Comparison of ENCODE assay signal across 9 cellular contexts in genomic region chr2:96359310-96359709, GRCh38. TPM values are rescaled to one million over a fixed set of nuclear protein-coding genes. Genes with fewer than 3 reads are reported as not detected.
A peak's percentile ranks its signal among the peaks of the same experiment; 100 is the strongest.
DNase-seq lines count a peak whose midpoint lies in the region; ATAC-seq and TF ChIP-seq lines count a peak whose summit lies in the region.
"Had no signal": no experiment of that assay in that cellular context is flagged by ENCODE, and none has a peak within 500 bp of the region (broad histone marks: within the 10 kb centered on the region; RNA-seq: fewer than 3 reads in every experiment).

No MANE protein-coding gene starts in this region.

- no peak overlapping the region for H3T11ph ChIP-seq in H9 (ENCODE audit: low read length)

- intact Hi-C loops in psoas muscle (cut with DNase I) = loop anchor here in 1 of 2 donors (2.0 kb wide), 1 partner anchor 149 kb away; no protein-coding TSS in a partner anchor

- CTCF ChIA-PET in SK-N-SH (lab: Yijun Ruan, JAX) = interaction anchor here (1.4 to 1.6 kb wide), 2 partner anchors 23 to 38 kb away, joined by 5 read pairs; no protein-coding TSS in a partner anchor

- no peaks in the 10 kb centered on the region for H3F3A ChIP-seq in SK-N-SH (replicated peaks; ENCODE audit: insufficient read depth)

- no peaks in the 10 kb centered on the region for H3K27me3 ChIP-seq in H9 (ENCODE audit: insufficient read depth, low read length)
- H3K27me3 ChIP-seq in SK-N-SH (ENCODE audit: insufficient read depth) = no peaks in the 10 kb centered on the region
- no peaks in the 10 kb centered on the region for H3K27me3 ChIP-seq in psoas muscle (ENCODE audit: insufficient read depth in 3 of 3, low read length in 2 of 3)

- H3K27ac ChIP-seq in H9 (ENCODE audit: insufficient read length, low read depth, low read length) (no peak overlapping the region), SK-N-SH (ENCODE audit: low read depth in 2 of 2, low read length in 1 of 2) (no peak overlapping the region), caudate nucleus (ENCODE audit: low read depth, low read length) (no peak overlapping the region), psoas muscle (no peak overlapping the region)
- H3K27ac ChIP-seq: thoracic aorta had no signal

- H4K91ac ChIP-seq in H9 (ENCODE audit: insufficient read length, low read depth, low read length) = no peak overlapping the region

- WGBS in H9 (ENCODE audit: extremely low coverage, insufficient read length, low lambda C conversion rate) = no CpG with 5 or more reads among the region's 2 CpGs
- WGBS in SK-N-SH (ENCODE audit: low lambda C conversion rate) = 93% methylated on average over 2 of the region's 2 CpGs
- 45 to 60% (median 57%) methylated on average over 2 of the region's 2 CpGs for WGBS in psoas muscle, 3 donors

- H2BK12ac ChIP-seq in H9 (ENCODE audit: insufficient read length, low read depth, low read length) = no peak overlapping the region

- TF ChIP-seq RAD21 in SK-N-SH (IDR thresholded peaks at IDR 0.05; ENCODE audit: low read length) = peak; percentile 34; the same call in 1 of the 2 replicates

- H3K56ac ChIP-seq in H9 (ENCODE audit: insufficient read length, low read depth, low read length) = no peak overlapping the region

- H3K4me2 ChIP-seq in H9 (ENCODE audit: insufficient read depth, insufficient read length, low read length) (no peak overlapping the region), SK-N-SH (no peak overlapping the region)

- no peak overlapping the region for H2BK20ac ChIP-seq in H9 (ENCODE audit: low read depth, low read length, poor library complexity, severe bottlenecking)

- POLR2A ChIA-PET in SK-N-SH (lab: Yijun Ruan, JAX) = no interaction called here

- H3K36me3 Mint-ChIP-seq in H9 (ENCODE audit: insufficient read depth in 1 of 3, low read depth in 3 of 3) = peaks cover 36 to 85% (median 79%) of the 10 kb centered on the region in 3 experiments; a peak in 6 of 7 replicates

- DNase-seq in H9 = no peak
- peak; percentile 39 for DNase-seq in SK-N-SH
- peak in 53 of 61 donors; percentile 5 to 82 (median 44) for DNase-seq in caudate nucleus (lab: John Stamatoyannopoulos, UW)
- peak in 1 of 2 donors; percentile 25 for DNase-seq in psoas muscle
- no peak for DNase-seq in NOMO-1 treated with dmso at 0.1 percent for 144 hours (lab: John Stamatoyannopoulos, UW; ENCODE audit: unreplicated experiment)
- DNase-seq: mesendoderm had no signal

- H3K4me3 ChIP-seq in SK-N-SH (ENCODE audit: low read depth in 2 of 2, low read length in 1 of 2) (no peak overlapping the region), psoas muscle (no peak overlapping the region)
- H3K4me3 ChIP-seq: thoracic aorta had no signal

- no peaks in the 10 kb centered on the region for H3K9me2 ChIP-seq in SK-N-SH

- no peaks in the 10 kb centered on the region for H3K9me3 Mint-ChIP-seq in H9

- no peak overlapping the region for H3K14ac ChIP-seq in H9 (ENCODE audit: insufficient read depth, low read length)

- ATAC-seq in psoas muscle (peak in 2 of 4 donors; percentile 56 to 64), HG03457 (IDR thresholded peaks at IDR 0.05; ENCODE audit: unreplicated experiment) (no peak), GM19324 (IDR thresholded peaks at IDR 0.05; ENCODE audit: low FRiP score, unreplicated experiment) (no peak)

- H3K4me1 ChIP-seq in H9 (ENCODE audit: insufficient read depth, low read length) (no peaks in the 10 kb centered on the region), SK-N-SH (ENCODE audit: control insufficient read depth in 1 of 2, insufficient read depth in 2 of 2, low read depth in 1 of 2, low read length in 1 of 2) (0 out of 4 replicates have a peak, but pooled peaks cover 0 to 2% of the 10 kb centered on the region in 2 experiments), psoas muscle (no peaks in the 10 kb centered on the region)

- no peaks in the 10 kb centered on the region for H3K4me1 Mint-ChIP-seq in H9

- no peak overlapping the region for H2AFZ ChIP-seq in H9 (ENCODE audit: low read length)
- no peak overlapping the region for H2AFZ ChIP-seq in SK-N-SH (ENCODE audit: low read depth)

- no peak overlapping the region for H2BK120ac ChIP-seq in H9 (ENCODE audit: low read depth, low read length, poor library complexity, severe bottlenecking)

- H3K9me3 ChIP-seq in H9 (ENCODE audit: control insufficient read depth, low read depth, low read length) (no peaks in the 10 kb centered on the region), SK-N-SH (no peaks in the 10 kb centered on the region), psoas muscle (no peaks in the 10 kb centered on the region)
- H3K9me3 ChIP-seq: thoracic aorta had no signal

- no peak overlapping the region for H2BK5ac ChIP-seq in H9 (ENCODE audit: insufficient read length, low read length)

- TF ChIP-seq EP300 in SK-N-SH (IDR thresholded peaks at IDR 0.05; ENCODE audit: borderline replicate concordance in 1 of 2, low read depth in 1 of 2, low read length in 1 of 2) = no peak

- no peak overlapping the region for H2AK5ac ChIP-seq in H9 (ENCODE audit: insufficient read length, low read length)

- H4K20me1 ChIP-seq in H9 (ENCODE audit: control insufficient read depth, insufficient read depth, insufficient read length) (peaks cover 2% of the 10 kb centered on the region), SK-N-SH (ENCODE audit: insufficient read depth) (no peaks in the 10 kb centered on the region)

- H3K9ac ChIP-seq in H9 (ENCODE audit: extremely low read depth, insufficient read length, low read length) = no peak overlapping the region
- no peak overlapping the region for H3K9ac ChIP-seq in SK-N-SH

- H4K8ac ChIP-seq in H9 (replicated peaks; ENCODE audit: insufficient read length, low read depth, low read length) = no peak overlapping the region

- H3K79me1 ChIP-seq in H9 (ENCODE audit: insufficient read depth, low read depth, low read length, poor library complexity, severe bottlenecking) = no peaks in the 10 kb centered on the region

- no peak overlapping the region; a peak in 1 of 7 replicates for H3K27ac Mint-ChIP-seq in H9

- H3K18ac ChIP-seq in H9 (ENCODE audit: insufficient read length, low read depth, low read length) = no peak overlapping the region

- peaks cover 16 to 33% of the 10 kb centered on the region in 2 experiments for H3K36me3 ChIP-seq in SK-N-SH (replicated peaks in 1 of 2; ENCODE audit: control insufficient read depth in 1 of 2, insufficient read depth in 2 of 2, low read length in 1 of 2)
- H3K36me3 ChIP-seq in psoas muscle (ENCODE audit: insufficient read depth in 1 of 2, low read depth in 1 of 2) = no peaks in the 10 kb centered on the region
- H3K36me3 ChIP-seq: thoracic aorta had no signal

- no peaks in the 10 kb centered on the region for H3K79me2 ChIP-seq in H9 (ENCODE audit: insufficient read depth, low read length)
- peaks cover 8% of the 10 kb centered on the region; the same call in 1 of the 2 replicates for H3K79me2 ChIP-seq in SK-N-SH (ENCODE audit: insufficient read depth)

- H3K4ac ChIP-seq in H9 (ENCODE audit: low read depth, low read length) = no peak overlapping the region

- no peak overlapping the region for H3K4me3 Mint-ChIP-seq in H9

- H3K27me3 Mint-ChIP-seq in H9 (ENCODE audit: low read depth) = no peaks in the 10 kb centered on the region

- TF ChIP-seq CTCF in H9 (conservative IDR thresholded peaks at IDR 0.05) (peak; percentile 37; the same call in 2 of the 3 replicates), SK-N-SH (IDR thresholded peaks at IDR 0.05) (peak; percentile 39), psoas muscle (IDR thresholded peaks at IDR 0.05) (peak; percentile 24)

- H3K23ac ChIP-seq in H9 (ENCODE audit: insufficient read length, low read depth, low read length) = no peak overlapping the region

- no peak overlapping the region for H2BK15ac ChIP-seq in H9 (ENCODE audit: low read depth, low read length)

- no peak overlapping the region for H4K5ac ChIP-seq in H9 (ENCODE audit: insufficient read length, low read depth, low read length)

- H3K23me2 ChIP-seq in H9 (ENCODE audit: insufficient read length, low read depth, low read length, poor library complexity, severe bottlenecking) = no peaks in the 10 kb centered on the region

TF ChIP-seq in SK-N-SH, 30 proteins besides CTCF, POLR2A, EP300 and RAD21:
- TF ChIP-seq ELF1 (IDR thresholded peaks at IDR 0.05) (no peak), MAX (IDR thresholded peaks at IDR 0.05; ENCODE audit: low read depth) (no peak), RXRA (IDR thresholded peaks at IDR 0.05; ENCODE audit: borderline replicate concordance, low read depth) (no peak), MEF2A (IDR thresholded peaks at IDR 0.05; ENCODE audit: borderline replicate concordance, low read depth) (no peak), PBX3 (IDR thresholded peaks at IDR 0.05) (no peak), EZH2phosphoT487 (IDR thresholded peaks at IDR 0.05; ENCODE audit: borderline replicate concordance, low read depth) (no peak)

RNA-seq across cellular contexts. Expression of gene NCAPH, which starts 23.7 kb away (rescaled TPM):
- total RNA-seq in H9 (2021) (52.9 and 55.8 TPM in 2 replicates), psoas muscle (under 1 TPM; 0.32 to 0.62 (median 0.51) TPM)
- polyA plus RNA-seq in SK-N-SH (2012; rRNA removed) (17.0 and 17.8 TPM in 2 replicates), psoas muscle (under 1 TPM; 0.30 to 0.43 (median 0.31) TPM)
- 15.0 and 17.0 TPM in 2 replicates for polyA plus RNA-seq in SK-N-SH (2012; cell fraction: cytosol; rRNA removed)
- polyA plus RNA-seq in SK-N-SH (2012; cell fraction: nucleus; rRNA removed) = 15.2 and 15.8 TPM in 2 replicates

RNA-seq across cellular contexts. Expression of gene ITPRIPL1, which starts 34.2 kb away (rescaled TPM):
- 16.1 and 16.3 TPM in 2 replicates for total RNA-seq in H9 (2021)
- polyA plus RNA-seq in SK-N-SH (2012; rRNA removed) = 4.3 and 5.0 TPM in 2 replicates
- 5.0 and 6.1 TPM in 2 replicates for polyA plus RNA-seq in SK-N-SH (2012; cell fraction: cytosol; rRNA removed)
- polyA plus RNA-seq in SK-N-SH (2012; cell fraction: nucleus; rRNA removed) = 3.4 and 3.6 TPM in 2 replicates
- total RNA-seq in psoas muscle = 1 to 10 TPM in 2 of 4 donors, under 1 TPM in 2; 0.42 to 1.2 (median 0.92) TPM
- under 1 TPM; 0.31 to 0.60 (median 0.38) TPM for polyA plus RNA-seq in psoas muscle

RNA-seq across cellular contexts. Expression of gene SNRNP200, which starts 54.0 kb away (rescaled TPM):
- total RNA-seq in H9 (2021) (215 and 218 TPM in 2 replicates), psoas muscle (10 to 100 TPM; 61.1 to 83.1 (median 77.6) TPM)
- polyA plus RNA-seq in SK-N-SH (2012; rRNA removed) (165 and 177 TPM in 2 replicates), psoas muscle (10 to 100 TPM; 47.6 to 73.7 (median 69.5) TPM)
- polyA plus RNA-seq in SK-N-SH (2012; cell fraction: cytosol; rRNA removed) = 104 and 134 TPM in 2 replicates
- 437 and 481 TPM in 2 replicates for polyA plus RNA-seq in SK-N-SH (2012; cell fraction: nucleus; rRNA removed)

Comparison
In these comparisons a context has a peak if more than half of its experiments do, and no peak if none do; other contexts are left out.
1. DNase-seq: peak in SK-N-SH (single experiment) and caudate nucleus (53 of 61); none in H9 (single experiment) and NOMO-1 treated with dmso at 0.1 percent for 144 hours (single experiment).
2. RNA of gene NCAPH, which starts 23.7 kb away (total RNA-seq): 52.9 to 55.8 TPM in H9; 0.32 to 0.62 TPM in psoas muscle; every median in the first group is over 10 times any median in the second.
3. Peak in every context shown above with its lines, with median percentiles within 50 percentile points of each other: CTCF ChIP-seq.